Comparison of ENCODE assay signal across 11 cellular contexts in genomic region chr5:124755565-124755964, GRCh38. TPM values are rescaled to one million over a fixed set of nuclear protein-coding genes. Genes with fewer than 3 reads are reported as not detected.
DNase-seq lines count a peak whose midpoint lies in the region; ATAC-seq and TF ChIP-seq lines count a peak whose summit lies in the region.
"Had no signal": no experiment of that assay in that cellular context is flagged by ENCODE, and none has a peak within 500 bp of the region (broad histone marks: within the 10 kb centered on the region; RNA-seq: fewer than 3 reads in every experiment).

No MANE protein-coding gene starts in this region.

- no peaks in the 10 kb centered on the region for H4K20me1 ChIP-seq in OCI-LY1 (ENCODE audit: insufficient read depth, low read length)

- DNase-seq in epidermal melanocyte (ENCODE audit: insufficient read length, low spot score) (peak; percentile 72), psoas muscle (no peak), occipital lobe (lab: John Stamatoyannopoulos, UW) (no peak), NCI-H1105 treated with DMSO at 0.1 percent for 48 hours (lab: John Stamatoyannopoulos, UW) (no peak), GM03348 (ENCODE audit: low spot score) (no peak)
- DNase-seq: NCI-H2029 treated with DMSO at 0.1 percent for 48 hours, T-cell had no signal

- H3K27me3 ChIP-seq in OCI-LY1 (ENCODE audit: insufficient read depth, low read length) (no peaks in the 10 kb centered on the region), psoas muscle (ENCODE audit: insufficient read depth in 3 of 3, low read length in 2 of 3) (no peaks in the 10 kb centered on the region)

- H3K27ac ChIP-seq in HEK293 (ENCODE audit: extremely low read depth, low read depth, low read length) (no peak overlapping the region), OCI-LY1 (ENCODE audit: low read depth, low read length, poor library complexity, severe bottlenecking) (peak overlapping the region; percentile 89), psoas muscle (no peak overlapping the region)
- H3K27ac ChIP-seq: thoracic aorta had no signal

- H3K9me3 ChIP-seq in HEK293 (ENCODE audit: control insufficient read depth, insufficient read depth, low read depth, low read length) (no peaks in the 10 kb centered on the region), OCI-LY1 (ENCODE audit: low read length) (no peaks in the 10 kb centered on the region), psoas muscle (no peaks in the 10 kb centered on the region)
- H3K9me3 ChIP-seq: thoracic aorta had no signal

- POLR2A ChIA-PET in HEK293 (lab: Yijun Ruan, JAX), result no interaction called here

- H3K9ac ChIP-seq in OCI-LY1 (ENCODE audit: low read length), result peak overlapping the region; percentile 49

- H3K79me2 ChIP-seq in OCI-LY1 (ENCODE audit: insufficient read depth, low read length), result no peaks in the 10 kb centered on the region

- H3F3A ChIP-seq in OCI-LY1 (ENCODE audit: insufficient read depth, low read length), result no peaks in the 10 kb centered on the region

- TF ChIP-seq CTCF in HEK293 (tag by site-specific recombination; IDR thresholded peaks at IDR 0.05) (no peak), OCI-LY1 (IDR thresholded peaks at IDR 0.05; ENCODE audit: low read length) (no peak), psoas muscle (IDR thresholded peaks at IDR 0.05) (no peak)

- no peaks in the 10 kb centered on the region for H3K9me2 ChIP-seq in OCI-LY1 (ENCODE audit: low read depth, low read length)

- no peak overlapping the region for H3K4me3 ChIP-seq in HEK293 (ENCODE audit: low read depth, low read length)
- peak overlapping the region; percentile 41 for H3K4me3 ChIP-seq in OCI-LY1 (ENCODE audit: low read depth, low read length, poor library complexity, severe bottlenecking)
- peak overlapping the region; percentile 50 for H3K4me3 ChIP-seq in psoas muscle
- H3K4me3 ChIP-seq: thoracic aorta had no signal

- H3K4me1 ChIP-seq in HEK293 (ENCODE audit: control insufficient read depth, insufficient read depth, low read length) (peaks cover 33% of the 10 kb centered on the region), OCI-LY1 (ENCODE audit: insufficient read depth, low read length, severe bottlenecking) (peaks cover 57% of the 10 kb centered on the region), psoas muscle (peaks cover 16% of the 10 kb centered on the region)

- peak overlapping the region; percentile 73 for H3K4me2 ChIP-seq in OCI-LY1 (ENCODE audit: low read length)

- H3K36me3 ChIP-seq in HEK293 (ENCODE audit: control insufficient read depth in 2 of 2, insufficient read depth in 1 of 2, low read length in 2 of 2), result no peaks in the 10 kb centered on the region
- H3K36me3 ChIP-seq in OCI-LY1 (ENCODE audit: insufficient read depth, low read length), result no peaks in the 10 kb centered on the region
- H3K36me3 ChIP-seq in psoas muscle (ENCODE audit: insufficient read depth in 1 of 2, low read depth in 1 of 2), result no peaks in the 10 kb centered on the region
- H3K36me3 ChIP-seq: thoracic aorta had no signal

- CTCF ChIA-PET in HEK293 (lab: Yijun Ruan, JAX), result no interaction called here

- ATAC-seq in psoas muscle (peak in 3 of 4 donors; percentile 52 to 86 (median 75)), HG02678 (IDR thresholded peaks at IDR 0.05; ENCODE audit: unreplicated experiment) (no peak)
- ATAC-seq: T-cell had no signal

- WGBS in psoas muscle, 3 donors, result 29 to 63% (median 48%) methylated on average over 3 of the region's 3 CpGs

- peak overlapping the region; percentile 12; the same call in 1 of the 2 replicates for H2AFZ ChIP-seq in OCI-LY1 (ENCODE audit: low read length)

- intact Hi-C loops in psoas muscle (cut with DNase I), result loop anchor here in 1 of 2 donors (10.0 kb wide), 1 partner anchor 149 kb away; no protein-coding TSS in a partner anchor

TF ChIP-seq in HEK293, 187 proteins besides CTCF, POLR2A, EP300 and RAD21:
- peak; percentile 65 for TF ChIP-seq SP2 (tag by site-specific recombination; IDR thresholded peaks at IDR 0.05)
- no peak for TF ChIP-seq ZNF37A (tag by site-specific recombination; IDR thresholded peaks at IDR 0.05)
- 0 out of 2 replicates have a peak, but pooled peaks have one; percentile 61 for TF ChIP-seq ZNF561 (tag by site-specific recombination; IDR thresholded peaks at IDR 0.05; ENCODE audit: borderline replicate concordance)

RNA-seq across cellular contexts. Expression of gene ZNF608, which starts 9.1 kb away (rescaled TPM):
- total RNA-seq in psoas muscle, result 10 to 100 TPM in 2 of 4 donors, 1 to 10 TPM in 2; 7.3 to 11.7 (median 10.3) TPM
- 1 to 10 TPM; 1.6 to 9.8 (median 3.3) TPM for polyA plus RNA-seq in psoas muscle
- total RNA-seq in occipital lobe, result 95.6 TPM
